ENCODE assay signal across 8 cellular contexts in genomic region chr1:26161408-26162219, GRCh38. TPM values are rescaled to one million over a fixed set of nuclear protein-coding genes. Genes with fewer than 3 reads are reported as not detected.
A peak's percentile ranks its signal among the peaks of the same experiment; 100 is the strongest.
DNase-seq lines count a peak whose midpoint lies in the region; ATAC-seq and TF ChIP-seq lines count a peak whose summit lies in the region.

No MANE protein-coding gene starts in this region.

- H3K27me3 Mint-ChIP-seq in HFFc6 (ENCODE audit: insufficient read depth): peaks cover 24% of the 10 kb centered on the region
- H3K27me3 Mint-ChIP-seq in T-helper 17 cell: peaks cover 31% of the 10 kb centered on the region

- no peaks in the 10 kb centered on the region for H3K9me3 Mint-ChIP-seq in HFFc6

- DNase-seq in AG20443 (ENCODE audit: low spot score) (peak; percentile 78), HFFc6 (no peak), T-helper 17 cell (peak in 2 of 3 donors; percentile 18 to 28), islet precursor cell (peak; percentile 83), ureter (ENCODE audit: low spot score) (no peak)
- peak; percentile 28 for DNase-seq in central memory CD4-positive, alpha-beta T cell
- peak; percentile 48 for DNase-seq in stimulated activated CD4-positive, alpha-beta T cell treated with anti-CD3 and anti-CD28 coated beads, Interleukin-12 subunit alpha, Interleukin-12 subunit beta, amount 100 ng/mL, for 4 hours

- no peaks in the 10 kb centered on the region for H3K36me3 Mint-ChIP-seq in HFFc6 (ENCODE audit: low read depth)
- H3K36me3 Mint-ChIP-seq in T-helper 17 cell (ENCODE audit: low read depth): no peaks in the 10 kb centered on the region

- no peaks in the 10 kb centered on the region for H3K9me3 ChIP-seq in T-helper 17 cell (ENCODE audit: control insufficient read depth, low read length, poor library complexity, severe bottlenecking)

- peak; percentile 68 for ATAC-seq in T-helper 17 cell
- no peak for ATAC-seq in HG03469 (IDR thresholded peaks at IDR 0.05; ENCODE audit: unreplicated experiment)

- H3K4me3 Mint-ChIP-seq in HFFc6 (peak overlapping the region; percentile 69), T-helper 17 cell (peak overlapping the region; percentile 65)

- H3K27ac Mint-ChIP-seq in HFFc6: no peak overlapping the region
- H3K27ac Mint-ChIP-seq in T-helper 17 cell: peak overlapping the region; percentile 6

- H3K4me1 Mint-ChIP-seq in HFFc6 (ENCODE audit: low read depth) (peaks cover 3% of the 10 kb centered on the region; the same call in 1 of the 2 replicates), T-helper 17 cell (peaks cover 14% of the 10 kb centered on the region)

- peak; percentile 44 for TF ChIP-seq CTCF in HFFc6 (IDR thresholded peaks at IDR 0.05)

RNA-seq across cellular contexts. Expression of gene FAM110D, which starts 2.7 kb away (rescaled TPM):
- total RNA-seq in HFFc6 (2021; fragmentation: NEBNext Ultra II Directional; extraction: Animal tissue kit (Norgen Biotek cat#: 25700)): not detected
- total RNA-seq in T-helper 17 cell (not detected), ureter (7.9 TPM)

RNA-seq across cellular contexts. Expression of gene C1orf232, which starts 7.1 kb away (rescaled TPM):
- not detected for total RNA-seq in HFFc6 (2021; fragmentation: NEBNext Ultra II Directional; extraction: Animal tissue kit (Norgen Biotek cat#: 25700))
- total RNA-seq in T-helper 17 cell (not detected), ureter (not detected)

RNA-seq across cellular contexts. Expression of gene ZNF593, which starts 8.1 kb away (rescaled TPM):
- 10 to 100 TPM; 33.5 to 46.3 (median 38.7) TPM for total RNA-seq in HFFc6 (2021; fragmentation: NEBNext Ultra II Directional; extraction: Animal tissue kit (Norgen Biotek cat#: 25700))
- total RNA-seq in T-helper 17 cell (10 to 100 TPM; 15.6 to 15.9 TPM), ureter (43.2 TPM)

RNA-seq across cellular contexts. Expression of gene ZNF593OS, which starts 10.0 kb away (rescaled TPM):
- total RNA-seq in HFFc6 (2021; fragmentation: NEBNext Ultra II Directional; extraction: Animal tissue kit (Norgen Biotek cat#: 25700)): not detected
- total RNA-seq in T-helper 17 cell: not detected
- not detected for total RNA-seq in ureter

RNA-seq across cellular contexts. Expression of gene CNKSR1, which starts 15.7 kb away (rescaled TPM):
- under 1 TPM; 0.19 to 0.57 (median 0.33) TPM for total RNA-seq in HFFc6 (2021; fragmentation: NEBNext Ultra II Directional; extraction: Animal tissue kit (Norgen Biotek cat#: 25700))
- total RNA-seq in T-helper 17 cell (1 to 10 TPM; 3.8 to 5.4 TPM), ureter (40.6 TPM)

Comparison
In these comparisons a context has a peak if more than half of its experiments do, and no peak if none do; other contexts are left out.
1. DNase-seq: peak in AG20443 (single experiment), T-helper 17 cell (2 of 3), central memory CD4-positive, alpha-beta T cell (single experiment), islet precursor cell (single experiment) and stimulated activated CD4-positive, alpha-beta T cell treated with anti-CD3 and anti-CD28 coated beads, Interleukin-12 subunit alpha, Interleukin-12 subunit beta, amount 100 ng/mL, for 4 hours (single experiment); none in HFFc6 (single experiment) and ureter (single experiment).